In genomic region chr16:19691161-19691850, GRCh38 we compare ENCODE assay signal across 1 cellular context.
TF ChIP-seq lines count a peak whose summit lies in the region.

No MANE protein-coding gene starts in this region.

TF ChIP-seq in H1, 55 proteins besides CTCF, POLR2A, EP300 and RAD21:
- TF ChIP-seq NANOG (IDR thresholded peaks at IDR 0.05; ENCODE audit: insufficient read depth, low read depth, low read length, poor library complexity, severe bottlenecking) (no peak), SAP30 (IDR thresholded peaks at IDR 0.05; ENCODE audit: insufficient read depth, insufficient replicate concordance, low read length) (no peak), BRCA1 (IDR thresholded peaks at IDR 0.05; ENCODE audit: low read depth, low read length) (no peak)
- TF ChIP-seq, protein P1, sequence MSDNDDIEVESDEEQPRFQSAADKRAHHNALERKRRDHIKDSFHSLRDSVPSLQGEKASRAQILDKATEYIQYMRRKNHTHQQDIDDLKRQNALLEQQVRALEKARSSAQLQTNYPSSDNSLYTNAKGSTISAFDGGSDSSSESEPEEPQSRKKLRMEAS (IDR thresholded peaks at IDR 0.05) = 0 out of 2 replicates have a peak, but pooled peaks have one; percentile 30
